2 cellular contexts compared by ENCODE assay signal in the genomic region with DNA sequence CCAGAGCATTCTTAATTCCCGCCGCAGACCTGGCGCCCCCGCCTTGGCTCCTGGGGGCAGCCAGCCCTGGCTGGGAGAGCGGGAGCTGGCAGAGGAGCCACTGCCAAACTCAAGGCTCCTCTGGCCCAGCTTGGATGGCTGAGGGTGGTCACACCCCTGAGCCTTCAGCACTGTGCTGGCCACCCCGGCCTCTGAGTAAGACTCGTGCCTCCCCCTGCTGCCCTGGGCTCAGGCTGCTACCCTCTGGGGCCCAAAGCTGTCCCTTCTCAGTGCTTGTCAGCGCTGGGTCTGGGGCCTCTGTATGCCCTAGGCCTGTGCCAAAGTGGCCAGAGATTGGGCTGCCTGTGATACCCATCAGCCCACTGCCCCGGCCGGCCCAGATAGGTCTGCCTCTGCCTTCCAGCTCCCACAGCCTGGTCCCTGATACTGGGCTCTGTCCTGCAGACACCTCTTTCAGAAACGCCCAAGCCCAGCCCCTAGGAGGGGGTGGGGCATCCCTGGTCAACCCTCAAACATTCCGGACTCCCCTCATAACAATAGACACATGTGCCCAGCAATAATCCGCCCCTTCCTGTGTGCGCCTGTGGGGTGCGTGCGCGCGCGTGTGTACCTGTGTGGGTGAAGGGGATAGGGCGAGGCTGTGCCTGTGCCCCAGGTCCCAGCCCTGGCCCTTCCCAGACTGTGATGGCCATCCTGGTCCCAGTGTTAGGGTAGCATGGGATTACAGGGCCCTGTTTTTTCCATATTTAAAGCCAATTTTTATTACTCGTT.
TF ChIP-seq lines count a peak whose summit lies in the region.

No MANE protein-coding gene starts in this region.

TF ChIP-seq in HEK293, 187 proteins besides CTCF, POLR2A, EP300 and RAD21:
- TF ChIP-seq SP2 (tag by site-specific recombination; IDR thresholded peaks at IDR 0.05) (peak; percentile 37), ZNF223 (tag by site-specific recombination; IDR thresholded peaks at IDR 0.05) (no peak)

TF ChIP-seq in GM23338, 12 proteins besides CTCF, POLR2A, EP300 and RAD21:
- TF ChIP-seq ZNF331 (CRISPR knock-in tag; IDR thresholded peaks at IDR 0.05; ENCODE audit: low read depth) (no peak), CREB1 (CRISPR knock-in tag; IDR thresholded peaks at IDR 0.05; ENCODE audit: low read depth) (no peak)
- TF ChIP-seq, protein P1, sequence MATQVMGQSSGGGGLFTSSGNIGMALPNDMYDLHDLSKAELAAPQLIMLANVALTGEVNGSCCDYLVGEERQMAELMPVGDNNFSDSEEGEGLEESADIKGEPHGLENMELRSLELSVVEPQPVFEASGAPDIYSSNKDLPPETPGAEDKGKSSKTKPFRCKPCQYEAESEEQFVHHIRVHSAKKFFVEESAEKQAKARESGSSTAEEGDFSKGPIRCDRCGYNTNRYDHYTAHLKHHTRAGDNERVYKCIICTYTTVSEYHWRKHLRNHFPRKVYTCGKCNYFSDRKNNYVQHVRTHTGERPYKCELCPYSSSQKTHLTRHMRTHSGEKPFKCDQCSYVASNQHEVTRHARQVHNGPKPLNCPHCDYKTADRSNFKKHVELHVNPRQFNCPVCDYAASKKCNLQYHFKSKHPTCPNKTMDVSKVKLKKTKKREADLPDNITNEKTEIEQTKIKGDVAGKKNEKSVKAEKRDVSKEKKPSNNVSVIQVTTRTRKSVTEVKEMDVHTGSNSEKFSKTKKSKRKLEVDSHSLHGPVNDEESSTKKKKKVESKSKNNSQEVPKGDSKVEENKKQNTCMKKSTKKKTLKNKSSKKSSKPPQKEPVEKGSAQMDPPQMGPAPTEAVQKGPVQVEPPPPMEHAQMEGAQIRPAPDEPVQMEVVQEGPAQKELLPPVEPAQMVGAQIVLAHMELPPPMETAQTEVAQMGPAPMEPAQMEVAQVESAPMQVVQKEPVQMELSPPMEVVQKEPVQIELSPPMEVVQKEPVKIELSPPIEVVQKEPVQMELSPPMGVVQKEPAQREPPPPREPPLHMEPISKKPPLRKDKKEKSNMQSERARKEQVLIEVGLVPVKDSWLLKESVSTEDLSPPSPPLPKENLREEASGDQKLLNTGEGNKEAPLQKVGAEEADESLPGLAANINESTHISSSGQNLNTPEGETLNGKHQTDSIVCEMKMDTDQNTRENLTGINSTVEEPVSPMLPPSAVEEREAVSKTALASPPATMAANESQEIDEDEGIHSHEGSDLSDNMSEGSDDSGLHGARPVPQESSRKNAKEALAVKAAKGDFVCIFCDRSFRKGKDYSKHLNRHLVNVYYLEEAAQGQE (IDR thresholded peaks at IDR 0.05; ENCODE audit: unreplicated experiment): no peak
TF ChIP-seq in GM23338: peak in this region for 0.
